ENCODE assay signal across 10 cellular contexts in the genomic region with DNA sequence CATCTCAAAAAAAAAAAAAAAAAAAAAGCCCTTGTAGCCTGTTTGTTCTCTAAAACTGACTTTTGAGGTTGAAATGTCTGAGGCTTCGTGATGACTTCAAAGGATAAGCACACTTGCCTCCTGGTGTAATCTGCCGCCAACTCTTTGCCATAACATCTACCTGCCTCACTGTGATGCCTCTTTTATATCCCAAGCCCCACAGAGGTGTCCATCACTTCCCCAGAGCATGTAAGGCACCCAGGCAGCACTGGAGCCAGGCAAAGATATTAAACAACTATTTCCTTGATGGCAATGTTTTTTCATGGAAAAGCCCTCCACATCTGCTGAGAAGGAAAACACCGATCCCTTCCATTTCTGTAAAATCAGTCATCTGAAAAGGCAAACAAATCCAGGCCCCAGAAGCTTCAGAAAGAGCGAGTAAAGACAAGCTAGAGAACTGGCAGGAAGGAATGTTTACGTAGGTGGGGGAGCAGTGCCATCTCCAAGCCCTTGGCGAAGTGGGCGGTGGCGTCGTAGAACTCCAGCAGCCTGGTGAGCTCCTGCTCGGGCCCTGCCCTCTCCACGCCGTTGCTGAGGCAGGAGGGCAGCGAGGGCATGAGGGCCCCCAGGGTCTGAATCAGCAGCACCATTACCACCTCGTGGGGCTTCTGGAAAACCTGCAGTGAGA. TPM values are rescaled to one million over a fixed set of nuclear protein-coding genes. Genes with fewer than 3 reads are reported as not detected.
DNase-seq lines count a peak whose midpoint lies in the region; ATAC-seq and TF ChIP-seq lines count a peak whose summit lies in the region.
"Had no signal": no experiment of that assay in that cellular context is flagged by ENCODE, and none has a peak within 500 bp of the region (broad histone marks: within the 10 kb centered on the region; RNA-seq: fewer than 3 reads in every experiment).

No MANE protein-coding gene starts in this region.

- H3K9me3 Mint-ChIP-seq in GM23338 (no peaks in the 10 kb centered on the region), progenitor cell of endocrine pancreas (ENCODE audit: low read depth) (no peaks in the 10 kb centered on the region)

- H3K36me3 ChIP-seq in GM23338 (ENCODE audit: insufficient read depth) (no peaks in the 10 kb centered on the region), esophagus (ENCODE audit: control insufficient read depth in 2 of 2, insufficient read depth in 2 of 2, low read length in 1 of 2) (peaks cover 0 to 2% of the 10 kb centered on the region in 2 donors)

- no peaks in the 10 kb centered on the region for H3K9me3 ChIP-seq in esophagus (ENCODE audit: control insufficient read depth in 2 of 2, insufficient read depth in 1 of 2, low read depth in 1 of 2, low read length in 1 of 2)

- H3K79me2 ChIP-seq in GM23338 (replicated peaks; ENCODE audit: insufficient read depth): no peaks in the 10 kb centered on the region

- H3K9me2 ChIP-seq in GM23338 (ENCODE audit: insufficient read depth): no peaks in the 10 kb centered on the region

- peaks cover 10% of the 10 kb centered on the region for H3K4me1 Mint-ChIP-seq in GM23338
- H3K4me1 Mint-ChIP-seq in progenitor cell of endocrine pancreas (ENCODE audit: low read depth): no peaks in the 10 kb centered on the region

- peak overlapping the region; percentile 32; the same call in 1 of the 2 replicates for H3K27ac ChIP-seq in GM23338 (ENCODE audit: low read depth)
- peak overlapping the region; percentile 98 to 99 for H3K27ac ChIP-seq in esophagus (ENCODE audit: low read depth in 2 of 2, low read length in 1 of 2)

- H3K27me3 ChIP-seq in GM23338 (ENCODE audit: insufficient read depth) (no peaks in the 10 kb centered on the region), esophagus (ENCODE audit: control insufficient read depth in 1 of 2, insufficient read depth in 2 of 2, low read length in 2 of 2) (no peaks in the 10 kb centered on the region)

- no peak overlapping the region for H2AFZ ChIP-seq in GM23338

- TF ChIP-seq CTCF in GM23338 (conservative IDR thresholded peaks at IDR 0.05; ENCODE audit: low read depth in 2 of 2): no peak
- no peak for TF ChIP-seq CTCF in progenitor cell of endocrine pancreas (IDR thresholded peaks at IDR 0.05; ENCODE audit: unreplicated experiment)

- peaks cover 12% of the 10 kb centered on the region; the same call in 1 of the 2 replicates for H3K4me1 ChIP-seq in GM23338 (ENCODE audit: insufficient read depth)
- peaks cover 0 to 4% of the 10 kb centered on the region in 2 donors for H3K4me1 ChIP-seq in esophagus (ENCODE audit: control insufficient read depth in 2 of 2, insufficient read depth in 2 of 2, low read length in 1 of 2)

- H3K36me3 Mint-ChIP-seq in GM23338 (ENCODE audit: low read depth) (peaks cover 16% of the 10 kb centered on the region), progenitor cell of endocrine pancreas (ENCODE audit: insufficient read depth) (peaks cover 10% of the 10 kb centered on the region)

- H3F3A ChIP-seq in GM23338 (replicated peaks; ENCODE audit: low read depth): no peaks in the 10 kb centered on the region

- ATAC-seq in GM23338 (no peak), GM21737 (IDR thresholded peaks at IDR 0.05; ENCODE audit: unreplicated experiment) (no peak), left lobe of liver (no peak), HG02852 (IDR thresholded peaks at IDR 0.05; ENCODE audit: unreplicated experiment) (no peak)

- H3K27me3 Mint-ChIP-seq in GM23338 (ENCODE audit: insufficient read depth, low read depth, poor library complexity): no peaks in the 10 kb centered on the region
- H3K27me3 Mint-ChIP-seq in progenitor cell of endocrine pancreas: no peaks in the 10 kb centered on the region

- no peak overlapping the region for H3K4me2 ChIP-seq in GM23338

- H4K20me1 ChIP-seq in GM23338 (replicated peaks; ENCODE audit: insufficient read depth): no peaks in the 10 kb centered on the region

- H3K4me3 Mint-ChIP-seq in GM23338 (no peak overlapping the region), progenitor cell of endocrine pancreas (ENCODE audit: low read depth) (no peak overlapping the region)

- H3K27ac Mint-ChIP-seq in GM23338 (peak overlapping the region; percentile 71), progenitor cell of endocrine pancreas (no peak overlapping the region)

- 47 to 58% methylated on average over 14 of the region's 14 CpGs for WGBS in esophagus, 2 donors

- DNase-seq in GM23338 (ENCODE audit: low spot score): no peak
- peak; percentile 85 for DNase-seq in NCI-H446 treated with DMSO at 0.1 percent for 48 hours (lab: John Stamatoyannopoulos, UW)
- DNase-seq in renal cortical epithelial cell (ENCODE audit: low read depth): peak; percentile 55
- no peak for DNase-seq in progenitor cell of endocrine pancreas (ENCODE audit: low spot score, unreplicated experiment)
- DNase-seq in left lobe of liver (ENCODE audit: low spot score): no peak
- DNase-seq: NCI-H524 treated with DMSO at 0.1 percent for 48 hours; stimulated activated CD4-positive, alpha-beta T cell treated with anti-CD3 and anti-CD28 coated beads, Interleukin-12 subunit alpha, Interleukin-12 subunit beta, amount 100 ng/mL, for 4 hours had no signal

- H3K4me3 ChIP-seq in GM23338 (no peak overlapping the region), esophagus (ENCODE audit: low read depth in 1 of 2, low read length in 2 of 2) (no peak overlapping the region)

TF ChIP-seq in GM23338, 12 proteins besides CTCF, POLR2A, EP300 and RAD21:
- TF ChIP-seq ZNF331 (CRISPR knock-in tag; IDR thresholded peaks at IDR 0.05; ENCODE audit: low read depth) (no peak), ZNF114 (CRISPR knock-in tag; IDR thresholded peaks at IDR 0.05) (no peak), NANOG (IDR thresholded peaks at IDR 0.05; ENCODE audit: borderline replicate concordance) (no peak), STAT1 (IDR thresholded peaks at IDR 0.05; ENCODE audit: unreplicated experiment) (no peak), EZH2phosphoT487 (IDR thresholded peaks at IDR 0.05; ENCODE audit: unreplicated experiment) (no peak), POLR2AphosphoS5 (IDR thresholded peaks at IDR 0.05; ENCODE audit: low read depth) (no peak), EZH2 (IDR thresholded peaks at IDR 0.05; ENCODE audit: low read depth, unreplicated experiment) (no peak), JUNB (IDR thresholded peaks at IDR 0.05; ENCODE audit: unreplicated experiment) (no peak), CREB1 (CRISPR knock-in tag; IDR thresholded peaks at IDR 0.05; ENCODE audit: low read depth) (no peak)
- TF ChIP-seq, protein P1, sequence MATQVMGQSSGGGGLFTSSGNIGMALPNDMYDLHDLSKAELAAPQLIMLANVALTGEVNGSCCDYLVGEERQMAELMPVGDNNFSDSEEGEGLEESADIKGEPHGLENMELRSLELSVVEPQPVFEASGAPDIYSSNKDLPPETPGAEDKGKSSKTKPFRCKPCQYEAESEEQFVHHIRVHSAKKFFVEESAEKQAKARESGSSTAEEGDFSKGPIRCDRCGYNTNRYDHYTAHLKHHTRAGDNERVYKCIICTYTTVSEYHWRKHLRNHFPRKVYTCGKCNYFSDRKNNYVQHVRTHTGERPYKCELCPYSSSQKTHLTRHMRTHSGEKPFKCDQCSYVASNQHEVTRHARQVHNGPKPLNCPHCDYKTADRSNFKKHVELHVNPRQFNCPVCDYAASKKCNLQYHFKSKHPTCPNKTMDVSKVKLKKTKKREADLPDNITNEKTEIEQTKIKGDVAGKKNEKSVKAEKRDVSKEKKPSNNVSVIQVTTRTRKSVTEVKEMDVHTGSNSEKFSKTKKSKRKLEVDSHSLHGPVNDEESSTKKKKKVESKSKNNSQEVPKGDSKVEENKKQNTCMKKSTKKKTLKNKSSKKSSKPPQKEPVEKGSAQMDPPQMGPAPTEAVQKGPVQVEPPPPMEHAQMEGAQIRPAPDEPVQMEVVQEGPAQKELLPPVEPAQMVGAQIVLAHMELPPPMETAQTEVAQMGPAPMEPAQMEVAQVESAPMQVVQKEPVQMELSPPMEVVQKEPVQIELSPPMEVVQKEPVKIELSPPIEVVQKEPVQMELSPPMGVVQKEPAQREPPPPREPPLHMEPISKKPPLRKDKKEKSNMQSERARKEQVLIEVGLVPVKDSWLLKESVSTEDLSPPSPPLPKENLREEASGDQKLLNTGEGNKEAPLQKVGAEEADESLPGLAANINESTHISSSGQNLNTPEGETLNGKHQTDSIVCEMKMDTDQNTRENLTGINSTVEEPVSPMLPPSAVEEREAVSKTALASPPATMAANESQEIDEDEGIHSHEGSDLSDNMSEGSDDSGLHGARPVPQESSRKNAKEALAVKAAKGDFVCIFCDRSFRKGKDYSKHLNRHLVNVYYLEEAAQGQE (IDR thresholded peaks at IDR 0.05; ENCODE audit: unreplicated experiment): no peak
TF ChIP-seq in GM23338: peak in this region for 0.

RNA-seq across cellular contexts. Expression of a gene that starts 28.6 kb away (rescaled TPM):
- total RNA-seq in GM23338 (2014; rRNA removed; shearing (Covaris generic)): 19.6 and 20.0 TPM in 2 replicates
- polyA plus RNA-seq in GM23338 (2016; fragmentation: Nextera tagmentation; extraction: Ambion mirVana) (9.2 and 10.3 TPM in 2 replicates), esophagus (10 to 100 TPM; 14.2 to 21.2 TPM)
- total RNA-seq in renal cortical epithelial cell (9.9 and 24.9 TPM in 2 replicates), progenitor cell of endocrine pancreas (24.9 and 28.3 TPM in 2 replicates), left lobe of liver (6.8 TPM)

Comparison
In these comparisons a context has a peak if more than half of its experiments do, and no peak if none do; other contexts are left out.
1. DNase-seq: peak in NCI-H446 treated with DMSO at 0.1 percent for 48 hours (single experiment) and renal cortical epithelial cell (single experiment); none in GM23338 (single experiment), progenitor cell of endocrine pancreas (single experiment) and left lobe of liver (single experiment).